ENCODE assay signal across 1 cellular context in genomic region chr5:72177538-72177937, GRCh38.
TF ChIP-seq lines count a peak whose summit lies in the region.

No MANE protein-coding gene starts in this region.

TF ChIP-seq in GM12878, 131 proteins besides CTCF, POLR2A, EP300 and RAD21 (continued from another document):
- TF ChIP-seq ZBTB11 (CRISPR knock-in tag; IDR thresholded peaks at IDR 0.05) (no peak), NFIC (IDR thresholded peaks at IDR 0.05; ENCODE audit: low read depth, low read length) (no peak), MYB (IDR thresholded peaks at IDR 0.05; ENCODE audit: borderline replicate concordance, low read depth, low read length) (no peak), SIX5 (IDR thresholded peaks at IDR 0.05; ENCODE audit: low read depth, low read length, severe bottlenecking) (no peak), CBX5 (IDR thresholded peaks at IDR 0.05; ENCODE audit: low read depth) (no peak), ATF7 (IDR thresholded peaks at IDR 0.05; ENCODE audit: low read depth) (no peak), PBX3 (IDR thresholded peaks at IDR 0.05; ENCODE audit: insufficient replicate concordance, low read depth, low read length) (no peak), MTA3 (IDR thresholded peaks at IDR 0.05; ENCODE audit: borderline replicate concordance, low read length) (no peak), CHD2 (IDR thresholded peaks at IDR 0.05; ENCODE audit: borderline replicate concordance, low read depth, low read length) (no peak), FOXK2 (IDR thresholded peaks at IDR 0.05) (no peak), MTA2 (IDR thresholded peaks at IDR 0.05; ENCODE audit: low read depth) (no peak), MEF2A (IDR thresholded peaks at IDR 0.05; ENCODE audit: insufficient read depth, low read depth, low read length) (no peak), E2F8 (IDR thresholded peaks at IDR 0.05; ENCODE audit: low read depth, partially characterized antibody) (no peak), RELB (IDR thresholded peaks at IDR 0.05; ENCODE audit: low read depth) (no peak), EGR1 (IDR thresholded peaks at IDR 0.05; ENCODE audit: borderline replicate concordance in 1 of 2, low read depth in 2 of 2, low read length in 2 of 2) (no peak), NRF1 (conservative IDR thresholded peaks at IDR 0.05; ENCODE audit: low read depth, low read length) (no peak)
